In the genomic region with DNA sequence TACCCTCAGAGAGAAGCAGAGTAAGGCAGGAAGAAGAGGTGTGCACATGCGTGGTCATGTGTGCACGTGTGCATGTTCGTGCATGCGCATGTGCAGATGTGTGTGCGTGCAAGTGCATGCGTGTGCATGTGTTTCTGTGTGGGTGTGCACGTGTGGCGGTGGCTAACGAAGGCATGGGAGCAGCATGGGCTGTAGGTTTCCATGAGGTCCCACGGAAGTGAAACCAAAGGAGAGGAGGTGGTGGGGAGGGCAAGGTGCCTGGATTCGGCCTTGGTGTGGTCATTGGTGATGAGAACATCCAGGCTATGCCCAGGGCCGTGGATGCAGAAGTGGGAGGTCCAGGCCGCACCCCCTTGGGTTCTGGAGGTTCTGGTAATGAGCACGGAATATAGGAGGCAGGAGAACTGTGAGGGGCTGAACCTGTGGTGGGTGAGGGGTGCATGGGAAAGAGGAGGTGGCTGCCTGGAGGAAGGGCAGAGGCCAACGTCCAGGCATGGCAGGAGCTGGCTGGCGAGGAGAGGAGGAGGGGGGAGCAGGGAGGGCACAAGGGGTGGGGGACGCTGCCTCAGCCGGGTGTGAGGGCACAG, we compare ENCODE assay signal across 13 cellular contexts. TPM values are rescaled to one million over a fixed set of nuclear protein-coding genes. Genes with fewer than 3 reads are reported as not detected.
DNase-seq lines count a peak whose midpoint lies in the region; ATAC-seq and TF ChIP-seq lines count a peak whose summit lies in the region.
"Had no signal": no experiment of that assay in that cellular context is flagged by ENCODE, and none has a peak within 500 bp of the region (broad histone marks: within the 10 kb centered on the region; RNA-seq: fewer than 3 reads in every experiment).

No MANE protein-coding gene starts in this region.

- H3K4me1 ChIP-seq in right atrium auricular region: peaks cover 0 to 35% of the 10 kb centered on the region in 2 donors

- H3K4me3 Mint-ChIP-seq in activated naive CD8-positive, alpha-beta T cell treated with anti-CD3 and anti-CD28 coated beads, Interleukin-2, amount 10 ng/mL, durations not matched to agents 7 days and 5 days: peak overlapping the region; percentile 19
- H3K4me3 Mint-ChIP-seq in memory B cell (peak overlapping the region; percentile 35), type B pancreatic cell (peak overlapping the region; percentile 49)
- H3K4me3 Mint-ChIP-seq: dendritic cell treated with granulocyte-macrophage colony-stimulating factor and Interleukin-4, amounts not matched to agents 40 ng/mL and 50 ng/mL, for 4 days had no signal

- H3K9me3 ChIP-seq in right atrium auricular region: peaks cover 0 to 11% of the 10 kb centered on the region in 2 donors
- H3K9me3 ChIP-seq: prostate gland, vagina had no signal

- ATAC-seq in Right ventricle myocardium superior (ENCODE audit: poor library complexity) (no peak), memory B cell (ENCODE audit: low read depth) (no peak), GM18868 (IDR thresholded peaks at IDR 0.05; ENCODE audit: unreplicated experiment) (no peak), HG03159 (IDR thresholded peaks at IDR 0.05; ENCODE audit: unreplicated experiment) (no peak)
- ATAC-seq in activated naive CD8-positive, alpha-beta T cell treated with anti-CD3 and anti-CD28 coated beads, Interleukin-2, amount 10 ng/mL, durations not matched to agents 7 days and 5 days (ENCODE audit: low read depth): no peak
- ATAC-seq: foreskin keratinocyte had no signal

- peaks cover 7% of the 10 kb centered on the region for H3K9me3 Mint-ChIP-seq in activated naive CD8-positive, alpha-beta T cell treated with anti-CD3 and anti-CD28 coated beads, Interleukin-2, amount 10 ng/mL, durations not matched to agents 7 days and 5 days
- H3K9me3 Mint-ChIP-seq in memory B cell: peaks cover 4% of the 10 kb centered on the region
- peaks cover 5% of the 10 kb centered on the region for H3K9me3 Mint-ChIP-seq in type B pancreatic cell

- no peak overlapping the region for H3K27ac Mint-ChIP-seq in activated naive CD8-positive, alpha-beta T cell treated with anti-CD3 and anti-CD28 coated beads, Interleukin-2, amount 10 ng/mL, durations not matched to agents 7 days and 5 days
- H3K27ac Mint-ChIP-seq in memory B cell (no peak overlapping the region), type B pancreatic cell (no peak overlapping the region)
- H3K27ac Mint-ChIP-seq: dendritic cell treated with granulocyte-macrophage colony-stimulating factor and Interleukin-4, amounts not matched to agents 40 ng/mL and 50 ng/mL, for 4 days had no signal

- H3K27me3 ChIP-seq in right atrium auricular region: no peaks in the 10 kb centered on the region
- H3K27me3 ChIP-seq: foreskin keratinocyte, vagina had no signal

- TF ChIP-seq CTCF in right atrium auricular region (IDR thresholded peaks at IDR 0.05) (no peak), type B pancreatic cell (conservative IDR thresholded peaks at IDR 0.05) (no peak)

- no peak overlapping the region for H3K27ac ChIP-seq in right atrium auricular region
- H3K27ac ChIP-seq: foreskin keratinocyte, prostate gland, vagina had no signal

- intact Hi-C loops in Right ventricle myocardium superior (cut with DNase I): loop anchor here (5.0 kb wide), 1 partner anchor 73 kb away; no protein-coding TSS in a partner anchor

- no peak overlapping the region for H3K4me3 ChIP-seq in right atrium auricular region
- H3K4me3 ChIP-seq: prostate gland had no signal

- no peaks in the 10 kb centered on the region for H3K36me3 ChIP-seq in right atrium auricular region
- H3K36me3 ChIP-seq: prostate gland, vagina had no signal

- POLR2A ChIA-PET in activated naive CD8-positive, alpha-beta T cell treated with anti-CD3 and anti-CD28 coated beads, Interleukin-2, amount 10 ng/mL, durations not matched to agents 7 days and 5 days (lab: Charles Lee): no interaction called here

- H3K27me3 Mint-ChIP-seq in activated naive CD8-positive, alpha-beta T cell treated with anti-CD3 and anti-CD28 coated beads, Interleukin-2, amount 10 ng/mL, durations not matched to agents 7 days and 5 days: peaks cover 15% of the 10 kb centered on the region
- peaks cover 1% of the 10 kb centered on the region for H3K27me3 Mint-ChIP-seq in memory B cell
- H3K27me3 Mint-ChIP-seq in type B pancreatic cell: no peaks in the 10 kb centered on the region

- H3K36me3 Mint-ChIP-seq in activated naive CD8-positive, alpha-beta T cell treated with anti-CD3 and anti-CD28 coated beads, Interleukin-2, amount 10 ng/mL, durations not matched to agents 7 days and 5 days: peaks cover 2% of the 10 kb centered on the region
- H3K36me3 Mint-ChIP-seq in memory B cell: peaks cover 4% of the 10 kb centered on the region
- H3K36me3 Mint-ChIP-seq in type B pancreatic cell: peaks cover 3% of the 10 kb centered on the region

- peak; percentile 41 for DNase-seq in Right ventricle myocardium superior
- no peak for DNase-seq in right atrium auricular region (ENCODE audit: low spot score)
- no peak for DNase-seq in activated naive CD8-positive, alpha-beta T cell treated with anti-CD3 and anti-CD28 coated beads, Interleukin-2, amount 10 ng/mL, durations not matched to agents 7 days and 5 days
- no peak for DNase-seq in memory B cell (ENCODE audit: low spot score in 2 of 2)
- DNase-seq in type B pancreatic cell (ENCODE audit: extremely low spot score, unreplicated experiment): no peak
- no peak for DNase-seq in NCI-H1092 (lab: John Stamatoyannopoulos, UW)
- DNase-seq: foreskin keratinocyte, SIG-M5 had no signal

- H3K4me1 Mint-ChIP-seq in activated naive CD8-positive, alpha-beta T cell treated with anti-CD3 and anti-CD28 coated beads, Interleukin-2, amount 10 ng/mL, durations not matched to agents 7 days and 5 days: peaks cover 27% of the 10 kb centered on the region
- H3K4me1 Mint-ChIP-seq in memory B cell (peaks cover 25% of the 10 kb centered on the region), type B pancreatic cell (ENCODE audit: unreplicated experiment) (peaks cover 17% of the 10 kb centered on the region)

RNA-seq across cellular contexts. Expression of gene INPP5A, which starts 2.4 kb away (rescaled TPM):
- 99.1 TPM for total RNA-seq in Right ventricle myocardium superior
- 100 to 1,000 TPM; 116 to 143 TPM for total RNA-seq in right atrium auricular region
- 10 to 100 TPM; 14.1 to 15.7 TPM for total RNA-seq in activated naive CD8-positive, alpha-beta T cell treated with anti-CD3 and anti-CD28 coated beads, Interleukin-2, amount 10 ng/mL, durations not matched to agents 7 days and 5 days
- total RNA-seq in type B pancreatic cell (ENCODE audit: low replicate concordance): 26.2 and 26.6 TPM in 2 replicates
